In genomic region chr7:92835851-92836488, GRCh38 we compare ENCODE assay signal across 1 cellular context.
TF ChIP-seq lines count a peak whose summit lies in the region.

No MANE protein-coding gene starts in this region.

TF ChIP-seq in HepG2, 621 proteins besides CTCF, POLR2A, EP300 and RAD21 (continued from another document):
- TF ChIP-seq ZNF777 (CRISPR knock-in tag; IDR thresholded peaks at IDR 0.05) (0 out of 2 replicates have a peak, but pooled peaks have one; percentile 12), MEF2D (CRISPR knock-in tag; IDR thresholded peaks at IDR 0.05) (no peak), ZNF501 (CRISPR knock-in tag; IDR thresholded peaks at IDR 0.05) (0 out of 2 replicates have a peak, but pooled peaks have one; percentile 1), AGO2 (optimal IDR thresholded peaks at IDR 0.05; ENCODE audit: low read depth, low read length) (peak; percentile 10), KLF6 (CRISPR knock-in tag; IDR thresholded peaks at IDR 0.05) (0 out of 2 replicates have a peak, but pooled peaks have one; percentile 1), PAF1 (CRISPR knock-in tag; IDR thresholded peaks at IDR 0.05) (no peak), TAF1 (CRISPR knock-in tag; IDR thresholded peaks at IDR 0.05) (0 out of 2 replicates have a peak, but pooled peaks have one; percentile 1), ZFP91 (CRISPR knock-in tag; IDR thresholded peaks at IDR 0.05; ENCODE audit: borderline replicate concordance) (peak; percentile 20; the same call in 1 of the 2 replicates), RORA (CRISPR knock-in tag; IDR thresholded peaks at IDR 0.05) (no peak), FIP1L1 (IDR thresholded peaks at IDR 0.05; ENCODE audit: borderline replicate concordance, insufficient read depth, low read depth, low read length) (no peak), DMAP1 (CRISPR knock-in tag; IDR thresholded peaks at IDR 0.05) (0 out of 2 replicates have a peak, but pooled peaks have one; percentile 40), ZFP90 (CRISPR knock-in tag; IDR thresholded peaks at IDR 0.05; ENCODE audit: borderline replicate concordance) (0 out of 2 replicates have a peak, but pooled peaks have one; percentile 12), NKX3-1 (CRISPR knock-in tag; IDR thresholded peaks at IDR 0.05) (0 out of 2 replicates have a peak, but pooled peaks have one; percentile 7), ZNF441 (CRISPR knock-in tag; IDR thresholded peaks at IDR 0.05; ENCODE audit: borderline replicate concordance) (0 out of 2 replicates have a peak, but pooled peaks have one; percentile 4), MTF1 (CRISPR knock-in tag; IDR thresholded peaks at IDR 0.05) (no peak), CREM (IDR thresholded peaks at IDR 0.05) (0 out of 2 replicates have a peak, but pooled peaks have one; percentile 14), CREM (CRISPR knock-in tag; IDR thresholded peaks at IDR 0.05) (no peak)
